Comparison of ENCODE assay signal across 23 cellular contexts in genomic region chr17:40366076-40366860, GRCh38. TPM values are rescaled to one million over a fixed set of nuclear protein-coding genes. Genes with fewer than 3 reads are reported as not detected.
DNase-seq lines count a peak whose midpoint lies in the region; ATAC-seq and TF ChIP-seq lines count a peak whose summit lies in the region.
"Had no signal": no experiment of that assay in that cellular context is flagged by ENCODE, and none has a peak within 500 bp of the region (broad histone marks: within the 10 kb centered on the region; RNA-seq: fewer than 3 reads in every experiment).

No MANE protein-coding gene starts in this region.

- no peak overlapping the region for H3K27ac Mint-ChIP-seq in nephron

- H3K4me1 ChIP-seq in upper lobe of right lung = peaks cover 6% of the 10 kb centered on the region

- H3K4me3 Mint-ChIP-seq in nephron = peak overlapping the region in 2 of 3 experiments; percentile 6 to 29

- no peak overlapping the region for H3K4me3 ChIP-seq in upper lobe of right lung
- H3K4me3 ChIP-seq: GM12878 had no signal

- TF ChIP-seq CTCF in GM13976 (IDR thresholded peaks at IDR 0.05; ENCODE audit: borderline replicate concordance, control extremely low read depth, extremely low read depth, insufficient read depth, missing control alignments) (no peak), nephron (IDR thresholded peaks at IDR 0.05; ENCODE audit: unreplicated experiment in 3 of 3) (no peak), upper lobe of right lung (IDR thresholded peaks at IDR 0.05) (no peak)

- no peaks in the 10 kb centered on the region for H3K36me3 ChIP-seq in upper lobe of right lung

- H3K4me1 Mint-ChIP-seq in nephron = no peaks in the 10 kb centered on the region

- H3K9me3 Mint-ChIP-seq in nephron = no peaks in the 10 kb centered on the region

- ATAC-seq in upper lobe of right lung = no peak
- no peak for ATAC-seq in HG03521 (IDR thresholded peaks at IDR 0.05; ENCODE audit: unreplicated experiment)
- ATAC-seq in GM18870 (IDR thresholded peaks at IDR 0.05; ENCODE audit: unreplicated experiment) = no peak
- no peak for ATAC-seq in GM21576 (IDR thresholded peaks at IDR 0.05; ENCODE audit: unreplicated experiment)
- ATAC-seq: GM12878 had no signal

- DNase-seq in activated CD4-positive, CD25-positive, alpha-beta regulatory T cell treated with anti-CD3 and anti-CD28 coated beads, Interleukin-2, amount 50 U/mL, for 72 hours = peak; percentile 27
- DNase-seq in activated CD4-positive, CD25-positive, alpha-beta regulatory T cell (lab: John Stamatoyannopoulos, UW) = no peak
- DNase-seq in GM13976 (ENCODE audit: low spot score) = peak; percentile 17
- DNase-seq in upper lobe of right lung = peak; percentile 48
- DNase-seq: AML-193, DMS79, Karpas-422, NCI-H1417, NCI-H1694 treated with DMSO at 0.1 percent for 48 hours, NCI-H2107, NCI-H446 treated with DMSO at 0.1 percent for 48 hours, NCI-H526 treated with DMSO at 0.1 percent for 48 hours, SIG-M5, SK-N-SH had no signal

- no peaks in the 10 kb centered on the region for H3K9me3 ChIP-seq in upper lobe of right lung
- H3K9me3 ChIP-seq: SK-N-SH had no signal

- no peak overlapping the region for H3K27ac ChIP-seq in upper lobe of right lung
- H3K27ac ChIP-seq: 22Rv1, RWPE1 had no signal

- no peaks in the 10 kb centered on the region for H3K36me3 Mint-ChIP-seq in nephron (ENCODE audit: low read depth)

- no peaks in the 10 kb centered on the region for H3K27me3 ChIP-seq in upper lobe of right lung

- intact Hi-C loops in upper lobe of right lung (cut with DNase I) = loop anchor here (10.0 kb wide), 1 partner anchor 169 kb away; no protein-coding TSS in a partner anchor

- peaks cover 30% of the 10 kb centered on the region for H3K27me3 Mint-ChIP-seq in nephron (ENCODE audit: low read depth)

- in situ Hi-C loops in GM13976 (cut with MboI; ENCODE audit: low sequenced_read_pairs, unreplicated experiment) = no loop called here

RNA-seq across cellular contexts. Expression of gene GJD3, which starts 1.7 kb away (rescaled TPM):
- 2.8 TPM for total RNA-seq in upper lobe of right lung
- total RNA-seq: GM12878, H4, M059J had no signal

RNA-seq across cellular contexts. Expression of gene TOP2A, which starts 51.4 kb away (rescaled TPM):
- total RNA-seq in upper lobe of right lung = 3.3 TPM

RNA-seq across cellular contexts. Expression of gene RARA, which starts 57.3 kb away (rescaled TPM):
- 69.7 TPM for total RNA-seq in upper lobe of right lung

Comparison
In these comparisons a context has a peak if more than half of its experiments do, and no peak if none do; other contexts are left out.
1. DNase-seq: peak in activated CD4-positive, CD25-positive, alpha-beta regulatory T cell treated with anti-CD3 and anti-CD28 coated beads, Interleukin-2, amount 50 U/mL, for 72 hours (single experiment), GM13976 (single experiment) and upper lobe of right lung (single experiment); none in activated CD4-positive, CD25-positive, alpha-beta regulatory T cell (0 of 4).